In genomic region chr4:101699441-101700117, GRCh38 we compare ENCODE assay signal across 20 cellular contexts.
DNase-seq lines count a peak whose midpoint lies in the region; ATAC-seq, FAIRE-seq and TF ChIP-seq lines count a peak whose summit lies in the region.
"Had no signal": no experiment of that assay in that cellular context is flagged by ENCODE, and none has a peak within 500 bp of the region (broad histone marks: within the 10 kb centered on the region; RNA-seq: fewer than 3 reads in every experiment).

No MANE protein-coding gene starts in this region.

- H3K4me1 ChIP-seq in OCI-LY1 (ENCODE audit: insufficient read depth, low read length, severe bottlenecking): peaks cover 57% of the 10 kb centered on the region
- H3K4me1 ChIP-seq in kidney (ENCODE audit: control insufficient read depth in 1 of 2, insufficient read depth in 1 of 2, low read depth in 1 of 2, low read length in 2 of 2): no peaks in the 10 kb centered on the region
- H3K4me1 ChIP-seq in esophagus squamous epithelium: no peaks in the 10 kb centered on the region
- H3K4me1 ChIP-seq: A549, Caco-2 had no signal

- H3K9ac ChIP-seq in OCI-LY1 (ENCODE audit: low read length): peak overlapping the region; percentile 65
- H3K9ac ChIP-seq in kidney (ENCODE audit: low read length in 2 of 2): no peak overlapping the region

- H3K27ac ChIP-seq in OCI-LY1 (ENCODE audit: low read depth, low read length, poor library complexity, severe bottlenecking): peak overlapping the region; percentile 89
- H3K27ac ChIP-seq in kidney (ENCODE audit: low read depth in 2 of 2, low read length in 2 of 2): no peak overlapping the region
- no peak overlapping the region for H3K27ac ChIP-seq in esophagus squamous epithelium
- H3K27ac ChIP-seq: A549, PC-9, SK-N-MC had no signal

- H3K9me3 Mint-ChIP-seq in stimulated activated naive CD8-positive, alpha-beta T cell treated with anti-CD3 and anti-CD28 coated beads, Interleukin-15, Interleukin-2, amounts not matched to agents 100 ng/mL and 50 ng/mL, for 24 hours: no peaks in the 10 kb centered on the region
- H3K9me3 Mint-ChIP-seq: H9 had no signal

- no peaks in the 10 kb centered on the region for H3K27me3 ChIP-seq in OCI-LY1 (ENCODE audit: insufficient read depth, low read length)
- no peaks in the 10 kb centered on the region for H3K27me3 ChIP-seq in esophagus squamous epithelium

- H3K27ac Mint-ChIP-seq in stimulated activated naive CD8-positive, alpha-beta T cell treated with anti-CD3 and anti-CD28 coated beads, Interleukin-15, Interleukin-2, amounts not matched to agents 100 ng/mL and 50 ng/mL, for 24 hours: peak overlapping the region; percentile 69
- H3K27ac Mint-ChIP-seq: H9 had no signal

- H3F3A ChIP-seq in OCI-LY1 (ENCODE audit: insufficient read depth, low read length): no peaks in the 10 kb centered on the region

- H3K9me2 ChIP-seq in OCI-LY1 (ENCODE audit: low read depth, low read length): no peaks in the 10 kb centered on the region

- H4K20me1 ChIP-seq in OCI-LY1 (ENCODE audit: insufficient read depth, low read length): no peaks in the 10 kb centered on the region

- TF ChIP-seq CTCF in OCI-LY1 (IDR thresholded peaks at IDR 0.05; ENCODE audit: low read length): no peak
- TF ChIP-seq CTCF in kidney (IDR thresholded peaks at IDR 0.05; ENCODE audit: borderline replicate concordance, extremely low read depth, insufficient read depth): no peak
- TF ChIP-seq CTCF in foreskin fibroblast (IDR thresholded peaks at IDR 0.05; ENCODE audit: low read depth, low read length): no peak
- TF ChIP-seq CTCF in esophagus squamous epithelium (IDR thresholded peaks at IDR 0.05): no peak

- H3K36me3 Mint-ChIP-seq in stimulated activated naive CD8-positive, alpha-beta T cell treated with anti-CD3 and anti-CD28 coated beads, Interleukin-15, Interleukin-2, amounts not matched to agents 100 ng/mL and 50 ng/mL, for 24 hours (ENCODE audit: low read depth): no peaks in the 10 kb centered on the region

- FAIRE-seq in kidney (lab: Jason Lieb, UNC): peak; percentile 19
- FAIRE-seq: A549, GM18507, GM19239 had no signal

- 66 to 77% methylated on average over 8 of the region's 8 CpGs for WGBS in esophagus squamous epithelium, 2 donors

- H3K4me3 ChIP-seq in OCI-LY1 (ENCODE audit: low read depth, low read length, poor library complexity, severe bottlenecking) (peak overlapping the region; percentile 49), kidney (ENCODE audit: low read length in 2 of 2) (no peak overlapping the region), foreskin fibroblast (ENCODE audit: low read depth in 1 of 2, low read length in 2 of 2) (no peak overlapping the region), esophagus squamous epithelium (no peak overlapping the region)
- H3K4me3 ChIP-seq: A549, PC-9, SK-N-MC had no signal

- no peak for ATAC-seq in stimulated activated naive CD8-positive, alpha-beta T cell treated with anti-CD3 and anti-CD28 coated beads, Interleukin-15, Interleukin-2, amounts not matched to agents 100 U/mL and 50 U/mL, for 24 hours
- ATAC-seq in HG03108 (IDR thresholded peaks at IDR 0.05; ENCODE audit: unreplicated experiment): no peak
- ATAC-seq: A549, Right ventricle myocardium inferior had no signal

- H3K36me3 ChIP-seq in OCI-LY1 (ENCODE audit: insufficient read depth, low read length) (no peaks in the 10 kb centered on the region), kidney (ENCODE audit: control insufficient read depth in 1 of 2, insufficient read depth in 2 of 2, low read length in 2 of 2) (no peaks in the 10 kb centered on the region), esophagus squamous epithelium (no peaks in the 10 kb centered on the region)

- H3K79me2 ChIP-seq in OCI-LY1 (ENCODE audit: insufficient read depth, low read length): no peaks in the 10 kb centered on the region

- peaks cover 9% of the 10 kb centered on the region for H3K27me3 Mint-ChIP-seq in stimulated activated naive CD8-positive, alpha-beta T cell treated with anti-CD3 and anti-CD28 coated beads, Interleukin-15, Interleukin-2, amounts not matched to agents 100 ng/mL and 50 ng/mL, for 24 hours

- H3K4me1 Mint-ChIP-seq in stimulated activated naive CD8-positive, alpha-beta T cell treated with anti-CD3 and anti-CD28 coated beads, Interleukin-15, Interleukin-2, amounts not matched to agents 100 ng/mL and 50 ng/mL, for 24 hours (ENCODE audit: low read depth): peaks cover 8% of the 10 kb centered on the region
- H3K4me1 Mint-ChIP-seq: H9 had no signal

- intact Hi-C loops in kidney (cut with DNase I) (no loop called here), esophagus squamous epithelium (cut with DNase I) (no loop called here)

- DNase-seq in stimulated activated naive CD8-positive, alpha-beta T cell treated with anti-CD3 and anti-CD28 coated beads, Interleukin-15, Interleukin-2, amounts not matched to agents 100 U/mL and 50 U/mL, for 24 hours: no peak
- no peak for DNase-seq in kidney
- no peak for DNase-seq in HT-29 (ENCODE audit: low spot score)
- no peak for DNase-seq in foreskin fibroblast
- DNase-seq in esophagus squamous epithelium (lab: John Stamatoyannopoulos, UW): no peak
- DNase-seq: Caco-2, H9, IMR-90, NCI-H1417 treated with DMSO at 0.1 percent for 48 hours, NCI-H2081, NCI-H524, PC-9 had no signal

- H2AFZ ChIP-seq in OCI-LY1 (ENCODE audit: low read length): peak overlapping the region; percentile 11
- H2AFZ ChIP-seq: PC-9 had no signal

- peak overlapping the region; percentile 25 for H3K4me3 Mint-ChIP-seq in stimulated activated naive CD8-positive, alpha-beta T cell treated with anti-CD3 and anti-CD28 coated beads, Interleukin-15, Interleukin-2, amounts not matched to agents 100 ng/mL and 50 ng/mL, for 24 hours
- H3K4me3 Mint-ChIP-seq: H9 had no signal

- H3K9me3 ChIP-seq in OCI-LY1 (ENCODE audit: low read length) (no peaks in the 10 kb centered on the region; the same call in 1 of the 2 replicates), kidney (ENCODE audit: control insufficient read depth in 1 of 2, low read length in 2 of 2) (no peaks in the 10 kb centered on the region), esophagus squamous epithelium (no peaks in the 10 kb centered on the region)
- H3K9me3 ChIP-seq: A549, Caco-2 had no signal

- TF ChIP-seq POLR2A in esophagus squamous epithelium (IDR thresholded peaks at IDR 0.05): no peak

- H3K4me2 ChIP-seq in OCI-LY1 (ENCODE audit: low read length): peak overlapping the region; percentile 75
- H3K4me2 ChIP-seq: A549, PC-9 had no signal
